ENCODE assay signal across 15 cellular contexts in genomic region chrX:6695717-6696116, GRCh38.
"Had no signal": no experiment of that assay in that cellular context is flagged by ENCODE, and none has a peak within 500 bp of the region (broad histone marks: within the 10 kb centered on the region; RNA-seq: fewer than 3 reads in every experiment).

No MANE protein-coding gene starts in this region.

- H3K36me3 Mint-ChIP-seq: naive B cell had no signal

- H3K4me3 ChIP-seq: colonic mucosa, tibial artery, upper lobe of right lung, vagina had no signal

- DNase-seq: colonic mucosa; dermis blood vessel endothelial cell; erythroblast; foreskin keratinocyte; kidney glomerular epithelial cell; mesendoderm; naive B cell; right cardiac atrium; small intestine; stimulated activated CD4-positive, alpha-beta T cell treated with anti-CD3 and anti-CD28 coated beads, Interleukin-12 subunit alpha, Interleukin-12 subunit beta, amount 100 ng/mL, for 4 hours; stimulated activated naive CD8-positive, alpha-beta T cell treated with anti-CD3 and anti-CD28 coated beads, Interleukin-15, Interleukin-2, amounts not matched to agents 100 U/mL and 50 U/mL, for 24 hours; tibial artery; upper lobe of right lung had no signal

- H3K27ac ChIP-seq: colonic mucosa, foreskin keratinocyte, tibial artery, upper lobe of right lung, vagina had no signal

- H3K4me1 Mint-ChIP-seq: naive B cell, nephron had no signal

- H3K27me3 ChIP-seq: colonic mucosa, foreskin keratinocyte, tibial artery, upper lobe of right lung, vagina had no signal

- ATAC-seq: foreskin keratinocyte; right cardiac atrium; stimulated activated naive CD8-positive, alpha-beta T cell treated with anti-CD3 and anti-CD28 coated beads, Interleukin-15, Interleukin-2, amounts not matched to agents 100 U/mL and 50 U/mL, for 24 hours; upper lobe of right lung had no signal

- H3K4me3 Mint-ChIP-seq: naive B cell, nephron had no signal

- H3K9me3 ChIP-seq: colonic mucosa, upper lobe of right lung, vagina had no signal

- H3K27ac Mint-ChIP-seq: naive B cell, nephron had no signal

- H3K4me1 ChIP-seq: colonic mucosa, foreskin keratinocyte, tibial artery, upper lobe of right lung, vagina had no signal

- H3K36me3 ChIP-seq: colonic mucosa, tibial artery, upper lobe of right lung, vagina had no signal
